18 cellular contexts compared by ENCODE assay signal in genomic region chr2:146807568-146808168, GRCh38.
DNase-seq lines count a peak whose midpoint lies in the region; ATAC-seq and TF ChIP-seq lines count a peak whose summit lies in the region.
"Had no signal": no experiment of that assay in that cellular context is flagged by ENCODE, and none has a peak within 500 bp of the region (broad histone marks: within the 10 kb centered on the region; RNA-seq: fewer than 3 reads in every experiment).

No MANE protein-coding gene starts in this region.

- TF ChIP-seq POLR2A in sigmoid colon (IDR thresholded peaks at IDR 0.05) = no peak
- TF ChIP-seq POLR2A in esophagus muscularis mucosa (IDR thresholded peaks at IDR 0.05; ENCODE audit: low read depth) = no peak

- no peaks in the 10 kb centered on the region for H3K36me3 ChIP-seq in sigmoid colon
- no peaks in the 10 kb centered on the region for H3K36me3 ChIP-seq in esophagus muscularis mucosa

- H3K4me3 ChIP-seq in sigmoid colon (no peak overlapping the region), esophagus muscularis mucosa (no peak overlapping the region)
- H3K4me3 ChIP-seq: A549 had no signal

- TF ChIP-seq CTCF in WTC11 (IDR thresholded peaks at IDR 0.05) (no peak), sigmoid colon (IDR thresholded peaks at IDR 0.05) (no peak), esophagus muscularis mucosa (IDR thresholded peaks at IDR 0.05) (no peak)

- no peak overlapping the region for H3K27ac Mint-ChIP-seq in WTC11

- 0 out of 2 replicates have a peak, but pooled peaks cover 2% of the 10 kb centered on the region for H3K36me3 Mint-ChIP-seq in WTC11

- peak; percentile 93 for ATAC-seq in WTC11
- ATAC-seq in GM21381 (IDR thresholded peaks at IDR 0.05; ENCODE audit: unreplicated experiment) = no peak
- no peak for ATAC-seq in GM21515 (IDR thresholded peaks at IDR 0.05; ENCODE audit: unreplicated experiment)
- ATAC-seq: A549 had no signal

- no peaks in the 10 kb centered on the region for H3K27me3 ChIP-seq in sigmoid colon
- H3K27me3 ChIP-seq in esophagus muscularis mucosa = no peaks in the 10 kb centered on the region

- H3K9me3 ChIP-seq in sigmoid colon = no peaks in the 10 kb centered on the region
- H3K9me3 ChIP-seq in esophagus muscularis mucosa = peaks cover 0 to 5% (median 0%) of the 10 kb centered on the region in 4 donors
- H3K9me3 ChIP-seq: A549 had no signal

- H3K4me1 ChIP-seq in sigmoid colon = no peaks in the 10 kb centered on the region
- no peaks in the 10 kb centered on the region for H3K4me1 ChIP-seq in esophagus muscularis mucosa
- H3K4me1 ChIP-seq: A549 had no signal

- WGBS in sigmoid colon, 2 donors = 89% methylated on average over 17 of the region's 17 CpGs
- WGBS in esophagus muscularis mucosa = 94% methylated on average over 10 of the region's 17 CpGs

- H3K27ac ChIP-seq in sigmoid colon (no peak overlapping the region), esophagus muscularis mucosa (replicated peaks in 1 of 4) (no peak overlapping the region)
- H3K27ac ChIP-seq: A549 had no signal

- CTCF ChIA-PET in WTC11 (lab: Charles Lee) = interaction anchor here (0.6 kb wide), 1 partner anchor 332 kb away, joined by 4 read pairs; no protein-coding TSS in a partner anchor

- peaks cover 10% of the 10 kb centered on the region for H3K9me3 Mint-ChIP-seq in WTC11

- no peaks in the 10 kb centered on the region for H3K27me3 Mint-ChIP-seq in WTC11 (ENCODE audit: low read depth)

- no peak overlapping the region for H3K4me3 Mint-ChIP-seq in WTC11

- H3K4me1 Mint-ChIP-seq in WTC11 = peaks cover 12% of the 10 kb centered on the region

- DNase-seq in ELF-1 (ENCODE audit: low read depth, low spot score) (peak; percentile 15), LHCN-M2 (ENCODE audit: low read depth) (peak; percentile 66), WTC11 (ENCODE audit: low spot score) (peak; percentile 24), sigmoid colon (peak; percentile 38), esophagus muscularis mucosa (ENCODE audit: extremely low spot score) (no peak), kidney glomerular epithelial cell (lab: John Stamatoyannopoulos, UW) (no peak)
- DNase-seq: C1 segment of cervical spinal cord, DMS 273 treated with DMSO at 0.1 percent for 48 hours, GF-D8, HCEC 1CT, KBM-7, NCI-H1417 treated with DMSO at 0.1 percent for 48 hours, NCI-H1930, NCI-H774, SIG-M5 had no signal

- POLR2A ChIA-PET in WTC11 (lab: Charles Lee) = no interaction called here

- TF ChIP-seq EP300 in sigmoid colon (IDR thresholded peaks at IDR 0.05) = no peak
- no peak for TF ChIP-seq EP300 in esophagus muscularis mucosa (IDR thresholded peaks at IDR 0.05)

- intact Hi-C loops in sigmoid colon (cut with DNase I) = no loop called here
- intact Hi-C loops in esophagus muscularis mucosa (cut with DNase I) = no loop called here

TF ChIP-seq in WTC11, 78 proteins besides CTCF, POLR2A, EP300 and RAD21:
- TF ChIP-seq ERG (CRISPR knock-in tag; IDR thresholded peaks at IDR 0.05) = no peak
- TF ChIP-seq EMX1 (CRISPR knock-in tag; IDR thresholded peaks at IDR 0.05) = no peak
- TF ChIP-seq, protein P1, sequence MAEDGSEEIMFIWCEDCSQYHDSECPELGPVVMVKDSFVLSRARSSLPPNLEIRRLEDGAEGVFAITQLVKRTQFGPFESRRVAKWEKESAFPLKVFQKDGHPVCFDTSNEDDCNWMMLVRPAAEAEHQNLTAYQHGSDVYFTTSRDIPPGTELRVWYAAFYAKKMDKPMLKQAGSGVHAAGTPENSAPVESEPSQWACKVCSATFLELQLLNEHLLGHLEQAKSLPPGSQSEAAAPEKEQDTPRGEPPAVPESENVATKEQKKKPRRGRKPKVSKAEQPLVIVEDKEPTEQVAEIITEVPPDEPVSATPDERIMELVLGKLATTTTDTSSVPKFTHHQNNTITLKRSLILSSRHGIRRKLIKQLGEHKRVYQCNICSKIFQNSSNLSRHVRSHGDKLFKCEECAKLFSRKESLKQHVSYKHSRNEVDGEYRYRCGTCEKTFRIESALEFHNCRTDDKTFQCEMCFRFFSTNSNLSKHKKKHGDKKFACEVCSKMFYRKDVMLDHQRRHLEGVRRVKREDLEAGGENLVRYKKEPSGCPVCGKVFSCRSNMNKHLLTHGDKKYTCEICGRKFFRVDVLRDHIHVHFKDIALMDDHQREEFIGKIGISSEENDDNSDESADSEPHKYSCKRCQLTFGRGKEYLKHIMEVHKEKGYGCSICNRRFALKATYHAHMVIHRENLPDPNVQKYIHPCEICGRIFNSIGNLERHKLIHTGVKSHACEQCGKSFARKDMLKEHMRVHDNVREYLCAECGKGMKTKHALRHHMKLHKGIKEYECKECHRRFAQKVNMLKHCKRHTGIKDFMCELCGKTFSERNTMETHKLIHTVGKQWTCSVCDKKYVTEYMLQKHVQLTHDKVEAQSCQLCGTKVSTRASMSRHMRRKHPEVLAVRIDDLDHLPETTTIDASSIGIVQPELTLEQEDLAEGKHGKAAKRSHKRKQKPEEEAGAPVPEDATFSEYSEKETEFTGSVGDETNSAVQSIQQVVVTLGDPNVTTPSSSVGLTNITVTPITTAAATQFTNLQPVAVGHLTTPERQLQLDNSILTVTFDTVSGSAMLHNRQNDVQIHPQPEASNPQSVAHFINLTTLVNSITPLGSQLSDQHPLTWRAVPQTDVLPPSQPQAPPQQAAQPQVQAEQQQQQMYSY (CRISPR knock-in tag; IDR thresholded peaks at IDR 0.05) = no peak
- TF ChIP-seq GABPB1 (CRISPR knock-in tag; IDR thresholded peaks at IDR 0.05) = no peak
- no peak for TF ChIP-seq ATF1 (CRISPR knock-in tag; IDR thresholded peaks at IDR 0.05)
- TF ChIP-seq ZNF532 (CRISPR knock-in tag; IDR thresholded peaks at IDR 0.05; ENCODE audit: borderline replicate concordance) = no peak
- TF ChIP-seq ZNF219 (CRISPR knock-in tag; IDR thresholded peaks at IDR 0.05; ENCODE audit: borderline replicate concordance) = no peak
- no peak for TF ChIP-seq KAT7 (CRISPR knock-in tag; IDR thresholded peaks at IDR 0.05; ENCODE audit: borderline replicate concordance)

Comparison
In these comparisons a context has a peak if more than half of its experiments do, and no peak if none do; other contexts are left out.
1. DNase-seq: peak in ELF-1 (single experiment), LHCN-M2 (single experiment), WTC11 (single experiment) and sigmoid colon (single experiment); none in esophagus muscularis mucosa (single experiment) and kidney glomerular epithelial cell (single experiment).